Comparison of ENCODE assay signal across 1 cellular context in the genomic region with DNA sequence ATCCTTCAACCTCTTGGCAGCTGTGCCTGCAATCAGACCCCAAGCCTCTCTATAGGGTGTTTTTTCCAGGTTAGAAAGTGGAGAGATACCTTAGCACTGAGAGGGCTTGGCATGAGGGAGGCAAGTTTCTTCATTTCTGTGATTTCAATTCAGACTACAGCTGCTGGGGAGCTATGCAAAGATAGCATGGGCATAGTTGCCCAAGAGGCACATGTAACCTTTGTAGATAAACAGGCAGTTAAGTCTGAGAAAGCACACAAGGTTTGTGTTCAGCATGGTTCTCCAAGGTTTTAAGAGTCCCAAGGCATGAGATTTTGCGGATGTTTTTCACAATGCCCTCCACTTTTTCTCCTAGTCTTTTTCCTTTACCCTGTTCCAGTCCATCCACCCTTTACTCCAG.
TF ChIP-seq lines count a peak whose summit lies in the region.

No MANE protein-coding gene starts in this region.

TF ChIP-seq in H1, 55 proteins besides CTCF, POLR2A, EP300 and RAD21:
- no peak for TF ChIP-seq CEBPB (IDR thresholded peaks at IDR 0.05; ENCODE audit: low read depth, low read length)
- no peak for TF ChIP-seq TBP (IDR thresholded peaks at IDR 0.05; ENCODE audit: low read depth, low read length)
- TF ChIP-seq CTBP2 (IDR thresholded peaks at IDR 0.05; ENCODE audit: borderline replicate concordance, insufficient read depth, insufficient read length, low read length): no peak
- TF ChIP-seq BRCA1 (IDR thresholded peaks at IDR 0.05; ENCODE audit: low read depth, low read length): no peak
- TF ChIP-seq EZH2 (IDR thresholded peaks at IDR 0.05; ENCODE audit: low read depth, low read length, severe bottlenecking): no peak
- TF ChIP-seq, protein P1, sequence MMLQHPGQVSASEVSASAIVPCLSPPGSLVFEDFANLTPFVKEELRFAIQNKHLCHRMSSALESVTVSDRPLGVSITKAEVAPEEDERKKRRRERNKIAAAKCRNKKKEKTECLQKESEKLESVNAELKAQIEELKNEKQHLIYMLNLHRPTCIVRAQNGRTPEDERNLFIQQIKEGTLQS (IDR thresholded peaks at IDR 0.05; ENCODE audit: insufficient read depth, low read depth, low read length): no peak
- no peak for TF ChIP-seq CREB1 (IDR thresholded peaks at IDR 0.05)
- no peak for TF ChIP-seq RFX5 (IDR thresholded peaks at IDR 0.05; ENCODE audit: borderline replicate concordance, low read depth, low read length)
- TF ChIP-seq CHD2 (IDR thresholded peaks at IDR 0.05; ENCODE audit: low read length): no peak
- no peak for TF ChIP-seq TCF12 (IDR thresholded peaks at IDR 0.05; ENCODE audit: low read depth, low read length)
- no peak for TF ChIP-seq NRF1 (IDR thresholded peaks at IDR 0.05; ENCODE audit: low read depth, low read length)
- TF ChIP-seq TEAD4 (IDR thresholded peaks at IDR 0.05; ENCODE audit: low read depth, low read length): no peak
